1 cellular context compared by ENCODE assay signal in the genomic region with DNA sequence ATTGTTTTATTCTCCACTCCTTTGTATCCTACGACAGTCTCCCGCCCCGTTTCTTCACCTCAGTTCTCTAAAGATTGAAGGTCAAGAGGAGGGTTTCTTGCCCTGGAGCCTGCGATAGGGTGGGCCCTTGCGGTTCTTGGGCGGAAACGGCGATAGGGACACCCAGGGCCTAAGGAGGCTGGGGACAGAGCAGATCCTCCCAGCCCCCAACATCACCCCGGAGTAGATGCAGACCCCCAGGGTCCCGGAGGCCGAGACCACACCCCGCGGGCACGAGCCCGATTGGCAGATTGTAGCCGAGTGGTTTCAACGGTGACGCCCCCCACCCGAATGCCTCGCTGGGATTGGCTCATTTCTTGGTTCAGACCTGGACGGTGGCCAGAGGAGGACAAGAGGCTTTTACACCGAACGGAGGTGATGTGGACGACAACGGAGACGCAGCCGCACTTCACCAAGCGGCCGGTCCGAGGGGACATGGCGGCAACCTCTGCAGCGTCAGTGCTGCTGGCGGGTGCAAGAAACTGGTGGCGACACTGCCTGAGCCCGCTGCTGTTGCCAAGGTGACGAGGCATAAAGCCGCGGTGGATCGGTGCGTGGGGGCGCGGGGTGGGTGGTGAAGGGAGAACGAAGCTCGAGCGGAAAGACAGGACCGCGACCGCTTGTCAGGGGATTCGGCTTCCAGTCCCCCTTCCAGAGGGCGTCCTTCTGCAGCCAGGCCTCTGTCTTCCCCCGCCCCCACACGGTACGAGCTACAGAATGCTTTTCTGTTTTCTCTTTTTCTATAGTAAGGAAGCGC.
A peak's percentile ranks its signal among the peaks of the same experiment; 100 is the strongest.
TF ChIP-seq lines count a peak whose summit lies in the region.

No MANE protein-coding gene starts in this region.

TF ChIP-seq in K562, 482 proteins besides CTCF, POLR2A, EP300 and RAD21 (continued from another document):
- TF ChIP-seq E2F1 (CRISPR knock-in tag; IDR thresholded peaks at IDR 0.05), result 0 out of 2 replicates have a peak, but pooled peaks have one; percentile 21
- TF ChIP-seq ZNF263 (CRISPR knock-in tag; IDR thresholded peaks at IDR 0.05; ENCODE audit: borderline replicate concordance), result no peak; the same call in 1 of the 2 replicates
- peak; percentile 76; the same call in 1 of the 2 replicates for TF ChIP-seq TRIM28 (IDR thresholded peaks at IDR 0.05)
- peak; percentile 87; the same call in 1 of the 2 replicates for TF ChIP-seq FOXP1 (CRISPR knock-in tag; IDR thresholded peaks at IDR 0.05)
- TF ChIP-seq GTF2E2 (tag; IDR thresholded peaks at IDR 0.05), result peak; percentile 89
- TF ChIP-seq ZBTB7A (IDR thresholded peaks at IDR 0.05; ENCODE audit: borderline replicate concordance, control insufficient read depth, low read depth, low read length), result peak; percentile 96
- TF ChIP-seq CSDE1 (IDR thresholded peaks at IDR 0.05), result peak in 1 of 2 experiments; percentile 76; a peak in 2 of 4 replicates
- no peak for TF ChIP-seq ZFP1 (CRISPR knock-in tag; IDR thresholded peaks at IDR 0.05)
- peak; percentile 45; the same call in 1 of the 2 replicates for TF ChIP-seq NCOR1 (IDR thresholded peaks at IDR 0.05)
- no peak for TF ChIP-seq NELFE (IDR thresholded peaks at IDR 0.05; ENCODE audit: insufficient read depth, insufficient read length)
- TF ChIP-seq FOXO4 (CRISPR knock-in tag; IDR thresholded peaks at IDR 0.05), result no peak
- TF ChIP-seq CBX1 (IDR thresholded peaks at IDR 0.05; ENCODE audit: low read depth), result 0 out of 2 replicates have a peak, but pooled peaks have one; percentile 48
- TF ChIP-seq TEAD4 (IDR thresholded peaks at IDR 0.05; ENCODE audit: low read length), result no peak; the same call in 1 of the 2 replicates
- TF ChIP-seq TEAD4 (CRISPR knock-in tag; IDR thresholded peaks at IDR 0.05; ENCODE audit: borderline replicate concordance), result peak; percentile 54; the same call in 1 of the 2 replicates
- peak; percentile 92; the same call in 1 of the 2 replicates for TF ChIP-seq KAT7 (CRISPR knock-in tag; IDR thresholded peaks at IDR 0.05; ENCODE audit: borderline replicate concordance)
- peak; percentile 90 for TF ChIP-seq TAF9B (IDR thresholded peaks at IDR 0.05; ENCODE audit: partially characterized antibody)
